8 cellular contexts compared by ENCODE assay signal in genomic region chr2:209208211-209208610, GRCh38.
DNase-seq lines count a peak whose midpoint lies in the region; ATAC-seq and TF ChIP-seq lines count a peak whose summit lies in the region.

No MANE protein-coding gene starts in this region.

- no peaks in the 10 kb centered on the region for H3K27me3 ChIP-seq in NT2/D1 (ENCODE audit: insufficient read depth, insufficient read length)

- intact Hi-C loops in left ventricle myocardium superior (cut with micrococcal nuclease): no loop called here
- intact Hi-C loops in Right ventricle myocardium superior (cut with DNase I): no loop called here
- intact Hi-C loops in dendritic cell treated with granulocyte-macrophage colony-stimulating factor and Interleukin-4, amounts not matched to agents 40 ng/mL and 50 ng/mL, for 4 days (cut with micrococcal nuclease): loop anchor here (1.0 to 10.0 kb wide), 4 partner anchors 425 to 836 kb away; no protein-coding TSS in a partner anchor

- peak overlapping the region; percentile 69 for H3K4me3 Mint-ChIP-seq in dendritic cell treated with granulocyte-macrophage colony-stimulating factor and Interleukin-4, amounts not matched to agents 40 ng/mL and 50 ng/mL, for 4 days
- no peak overlapping the region for H3K4me3 Mint-ChIP-seq in nephron
- H3K4me3 Mint-ChIP-seq in naive thymus-derived CD8-positive, alpha-beta T cell: peak overlapping the region in 1 of 10 donors; percentile 20

- ATAC-seq in left ventricle myocardium superior: no peak
- ATAC-seq in Right ventricle myocardium superior (ENCODE audit: poor library complexity): no peak
- ATAC-seq in HG02642 (IDR thresholded peaks at IDR 0.05; ENCODE audit: poor library complexity, unreplicated experiment): peak; percentile 56
- no peak for ATAC-seq in naive thymus-derived CD8-positive, alpha-beta T cell

- H3K36me3 ChIP-seq in NT2/D1 (ENCODE audit: insufficient read depth, insufficient read length, low read length): no peaks in the 10 kb centered on the region

- TF ChIP-seq CTCF in nephron (IDR thresholded peaks at IDR 0.05; ENCODE audit: unreplicated experiment in 3 of 3): peak; percentile 52 to 68 (median 56)

- no peaks in the 10 kb centered on the region for H3K9me3 ChIP-seq in NT2/D1 (ENCODE audit: insufficient read depth, low read length)

- H3K27me3 Mint-ChIP-seq in dendritic cell treated with granulocyte-macrophage colony-stimulating factor and Interleukin-4, amounts not matched to agents 40 ng/mL and 50 ng/mL, for 4 days: peaks cover 5% of the 10 kb centered on the region
- H3K27me3 Mint-ChIP-seq in nephron (ENCODE audit: low read depth): no peaks in the 10 kb centered on the region
- no peaks in the 10 kb centered on the region for H3K27me3 Mint-ChIP-seq in naive thymus-derived CD8-positive, alpha-beta T cell

- peak overlapping the region; percentile 59 for H3K27ac Mint-ChIP-seq in dendritic cell treated with granulocyte-macrophage colony-stimulating factor and Interleukin-4, amounts not matched to agents 40 ng/mL and 50 ng/mL, for 4 days
- H3K27ac Mint-ChIP-seq in nephron: no peak overlapping the region
- H3K27ac Mint-ChIP-seq in naive thymus-derived CD8-positive, alpha-beta T cell: no peak overlapping the region

- H3K9me3 Mint-ChIP-seq in dendritic cell treated with granulocyte-macrophage colony-stimulating factor and Interleukin-4, amounts not matched to agents 40 ng/mL and 50 ng/mL, for 4 days: no peaks in the 10 kb centered on the region
- no peaks in the 10 kb centered on the region for H3K9me3 Mint-ChIP-seq in nephron
- peaks cover 0 to 6% (median 0%) of the 10 kb centered on the region in 9 donors for H3K9me3 Mint-ChIP-seq in naive thymus-derived CD8-positive, alpha-beta T cell

- DNase-seq in left ventricle myocardium superior (peak; percentile 29), Right ventricle myocardium superior (no peak), NT2/D1 (ENCODE audit: low read depth, low spot score) (peak; percentile 38)
- DNase-seq in naive thymus-derived CD8-positive, alpha-beta T cell: no peak
- DNase-seq in activated CD4-positive, CD25-positive, alpha-beta regulatory T cell treated with anti-CD3 and anti-CD28 coated beads, Interleukin-2, amount 50 U/mL, for 72 hours: no peak

- H3K36me3 Mint-ChIP-seq in dendritic cell treated with granulocyte-macrophage colony-stimulating factor and Interleukin-4, amounts not matched to agents 40 ng/mL and 50 ng/mL, for 4 days (ENCODE audit: low read depth): no peaks in the 10 kb centered on the region
- no peaks in the 10 kb centered on the region for H3K36me3 Mint-ChIP-seq in nephron (ENCODE audit: low read depth)
- no peaks in the 10 kb centered on the region for H3K36me3 Mint-ChIP-seq in naive thymus-derived CD8-positive, alpha-beta T cell

- no peaks in the 10 kb centered on the region for H3K4me1 ChIP-seq in NT2/D1 (ENCODE audit: insufficient read depth, insufficient read length)

- H3K9ac ChIP-seq in NT2/D1 (ENCODE audit: insufficient read length, low read depth): no peak overlapping the region

- peaks cover 5% of the 10 kb centered on the region for H3K4me1 Mint-ChIP-seq in dendritic cell treated with granulocyte-macrophage colony-stimulating factor and Interleukin-4, amounts not matched to agents 40 ng/mL and 50 ng/mL, for 4 days (ENCODE audit: low read depth)
- no peaks in the 10 kb centered on the region for H3K4me1 Mint-ChIP-seq in nephron
- H3K4me1 Mint-ChIP-seq in naive thymus-derived CD8-positive, alpha-beta T cell: no peaks in the 10 kb centered on the region

- POLR2A ChIA-PET in naive thymus-derived CD8-positive, alpha-beta T cell (lab: Charles Lee): no interaction called here

- H3K4me3 ChIP-seq in NT2/D1 (ENCODE audit: insufficient read length, low read depth): no peak overlapping the region

Comparison
In these comparisons a context has a peak if more than half of its experiments do, and no peak if none do; other contexts are left out.
1. DNase-seq: peak in left ventricle myocardium superior (single experiment) and NT2/D1 (single experiment); none in Right ventricle myocardium superior (single experiment), naive thymus-derived CD8-positive, alpha-beta T cell (0 of 10) and activated CD4-positive, CD25-positive, alpha-beta regulatory T cell treated with anti-CD3 and anti-CD28 coated beads, Interleukin-2, amount 50 U/mL, for 72 hours (single experiment).